Comparison of ENCODE assay signal across 11 cellular contexts in the genomic region with DNA sequence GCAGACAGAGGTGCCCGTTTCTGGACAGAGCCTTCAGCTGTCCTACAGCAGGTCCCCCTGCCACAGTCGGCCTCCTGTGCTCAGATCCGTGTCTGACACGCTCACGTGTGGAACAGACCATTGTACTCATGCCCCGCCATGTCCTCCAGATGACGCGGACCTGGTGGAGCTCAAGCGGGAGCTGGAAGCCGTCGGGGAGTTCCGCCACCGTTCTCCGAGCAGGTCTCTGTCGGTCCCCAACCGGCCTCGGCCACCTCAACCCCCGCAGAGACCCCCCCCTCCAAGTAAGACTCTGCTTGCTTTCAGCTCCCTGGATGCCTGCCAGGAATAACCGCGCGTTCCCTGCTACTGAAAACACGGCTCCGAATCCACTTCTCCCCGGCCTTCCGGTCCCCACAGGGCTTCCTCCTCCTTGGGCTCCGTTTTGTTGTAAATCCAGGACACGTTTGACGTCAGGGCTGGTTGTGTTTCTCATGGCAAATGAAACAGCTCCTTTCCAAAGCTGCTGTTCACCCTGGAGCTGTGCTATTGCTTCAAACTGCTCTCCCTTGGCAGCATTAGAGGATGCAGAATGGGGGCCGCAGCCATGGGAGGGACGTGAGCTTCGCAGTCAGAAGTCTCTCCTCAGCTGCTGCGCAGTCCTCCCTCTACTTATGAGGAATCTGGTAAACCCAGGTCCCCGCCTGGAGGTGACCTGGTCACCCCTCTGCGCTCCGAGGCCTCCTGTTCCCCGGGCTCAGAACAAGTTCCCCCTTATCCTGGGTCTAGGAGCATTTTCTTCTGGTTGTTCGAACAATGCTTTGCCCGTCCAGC.
DNase-seq lines count a peak whose midpoint lies in the region; ATAC-seq and TF ChIP-seq lines count a peak whose summit lies in the region.
"Had no signal": no experiment of that assay in that cellular context is flagged by ENCODE, and none has a peak within 500 bp of the region (broad histone marks: within the 10 kb centered on the region; RNA-seq: fewer than 3 reads in every experiment).

No MANE protein-coding gene starts in this region.

- H3K27me3 ChIP-seq in AG04450 (ENCODE audit: control insufficient read depth, insufficient read depth, low read length), result no peaks in the 10 kb centered on the region

- intact Hi-C loops in activated CD4-positive, alpha-beta T cell treated with anti-CD3 and anti-CD28 coated beads for 36 hours (cut with DNase I, micrococcal nuclease), result no loop called here

- H3K27ac Mint-ChIP-seq in activated CD4-positive, alpha-beta T cell treated with anti-CD3 and anti-CD28 coated beads for 36 hours, result no peak overlapping the region
- H3K27ac Mint-ChIP-seq: stimulated activated naive CD8-positive, alpha-beta T cell treated with anti-CD3 and anti-CD28 coated beads, Interleukin-15, Interleukin-2, amounts not matched to agents 100 ng/mL and 50 ng/mL, for 24 hours; T-helper 17 cell had no signal

- no peak for ATAC-seq in activated CD4-positive, alpha-beta T cell treated with anti-CD3 and anti-CD28 coated beads for 36 hours
- ATAC-seq: T-helper 17 cell had no signal

- DNase-seq in AG04450 (ENCODE audit: low read depth, low spot score), result no peak
- peak; percentile 84 for DNase-seq in choroid plexus epithelial cell (ENCODE audit: low read depth)
- DNase-seq in mucosa of gallbladder (ENCODE audit: low spot score), result peak; percentile 55
- no peak for DNase-seq in NCI-H1930 (lab: John Stamatoyannopoulos, UW)
- no peak for DNase-seq in HT-29 (ENCODE audit: low spot score)
- DNase-seq in activated CD4-positive, alpha-beta T cell treated with anti-CD3 and anti-CD28 coated beads for 36 hours, result no peak
- no peak for DNase-seq in stimulated activated naive CD4-positive, alpha-beta T cell (lab: John Stamatoyannopoulos, UW)
- DNase-seq: T-helper 17 cell had no signal

- H3K4me3 ChIP-seq in AG04450 (ENCODE audit: low read depth, low read length) (no peak overlapping the region), choroid plexus epithelial cell (ENCODE audit: low read depth, low read length) (no peak overlapping the region)
- H3K4me3 ChIP-seq: smooth muscle cell had no signal

- H3K27ac ChIP-seq in AG04450 (ENCODE audit: low read depth, low read length) (peak overlapping the region; percentile 11), KOPT-K1 (ENCODE audit: low read depth, low read length, poor library complexity, severe bottlenecking) (peak overlapping the region; percentile 97)

- H3K4me1 Mint-ChIP-seq in activated CD4-positive, alpha-beta T cell treated with anti-CD3 and anti-CD28 coated beads for 36 hours, result no peaks in the 10 kb centered on the region

- H3K9me3 ChIP-seq in AG04450 (ENCODE audit: control insufficient read depth, insufficient read depth, low read length) (no peaks in the 10 kb centered on the region), KOPT-K1 (ENCODE audit: insufficient read depth, low read length, poor library complexity, severe bottlenecking) (no peaks in the 10 kb centered on the region)

- CTCF ChIA-PET in AG04450 (lab: Charles Lee), result interaction anchor here (3.4 kb wide), 1 partner anchor 14 kb away, joined by 23 read pairs; no protein-coding TSS in a partner anchor
- CTCF ChIA-PET in activated CD4-positive, alpha-beta T cell treated with anti-CD3 and anti-CD28 coated beads for 36 hours (lab: Charles Lee), result interaction anchor here (1.4 kb wide), 2 partner anchors 11 to 15 kb away, joined by 4 to 6 read pairs; no protein-coding TSS in a partner anchor

- H3K4me3 Mint-ChIP-seq in activated CD4-positive, alpha-beta T cell treated with anti-CD3 and anti-CD28 coated beads for 36 hours, result no peak overlapping the region
- H3K4me3 Mint-ChIP-seq: stimulated activated naive CD8-positive, alpha-beta T cell treated with anti-CD3 and anti-CD28 coated beads, Interleukin-15, Interleukin-2, amounts not matched to agents 100 ng/mL and 50 ng/mL, for 24 hours; T-helper 17 cell had no signal

- H3K36me3 Mint-ChIP-seq in activated CD4-positive, alpha-beta T cell treated with anti-CD3 and anti-CD28 coated beads for 36 hours (ENCODE audit: low read depth), result peaks cover 55% of the 10 kb centered on the region

- H3K9me3 Mint-ChIP-seq in activated CD4-positive, alpha-beta T cell treated with anti-CD3 and anti-CD28 coated beads for 36 hours (ENCODE audit: low read depth), result no peaks in the 10 kb centered on the region
- H3K9me3 Mint-ChIP-seq: stimulated activated naive CD8-positive, alpha-beta T cell treated with anti-CD3 and anti-CD28 coated beads, Interleukin-15, Interleukin-2, amounts not matched to agents 100 ng/mL and 50 ng/mL, for 24 hours had no signal

- peaks cover 74% of the 10 kb centered on the region for H3K36me3 ChIP-seq in KOPT-K1 (ENCODE audit: insufficient read depth, low read length)

- no peaks in the 10 kb centered on the region for H3K27me3 Mint-ChIP-seq in activated CD4-positive, alpha-beta T cell treated with anti-CD3 and anti-CD28 coated beads for 36 hours
- H3K27me3 Mint-ChIP-seq: stimulated activated naive CD8-positive, alpha-beta T cell treated with anti-CD3 and anti-CD28 coated beads, Interleukin-15, Interleukin-2, amounts not matched to agents 100 ng/mL and 50 ng/mL, for 24 hours; T-helper 17 cell had no signal

- TF ChIP-seq CTCF in AG04450 (IDR thresholded peaks at IDR 0.05; ENCODE audit: low read depth, low read length) (no peak), choroid plexus epithelial cell (conservative IDR thresholded peaks at IDR 0.05; ENCODE audit: low read depth, low read length) (no peak)

- POLR2A ChIA-PET in AG04450 (lab: Yijun Ruan, JAX), result interaction anchor here (0.6 kb wide), 2 partner anchors 47 to 125 kb away, joined by 4 read pairs; no protein-coding TSS in a partner anchor
- POLR2A ChIA-PET in activated CD4-positive, alpha-beta T cell treated with anti-CD3 and anti-CD28 coated beads for 36 hours (lab: Charles Lee), result no interaction called here

Comparison
In these comparisons a context has a peak if more than half of its experiments do, and no peak if none do; other contexts are left out.
1. DNase-seq: peak in choroid plexus epithelial cell (single experiment) and mucosa of gallbladder (single experiment); none in AG04450 (single experiment), NCI-H1930 (0 of 2), HT-29 (single experiment), activated CD4-positive, alpha-beta T cell treated with anti-CD3 and anti-CD28 coated beads for 36 hours (single experiment) and stimulated activated naive CD4-positive, alpha-beta T cell (0 of 6).